Comparison of ENCODE assay signal across 9 cellular contexts in the genomic region with DNA sequence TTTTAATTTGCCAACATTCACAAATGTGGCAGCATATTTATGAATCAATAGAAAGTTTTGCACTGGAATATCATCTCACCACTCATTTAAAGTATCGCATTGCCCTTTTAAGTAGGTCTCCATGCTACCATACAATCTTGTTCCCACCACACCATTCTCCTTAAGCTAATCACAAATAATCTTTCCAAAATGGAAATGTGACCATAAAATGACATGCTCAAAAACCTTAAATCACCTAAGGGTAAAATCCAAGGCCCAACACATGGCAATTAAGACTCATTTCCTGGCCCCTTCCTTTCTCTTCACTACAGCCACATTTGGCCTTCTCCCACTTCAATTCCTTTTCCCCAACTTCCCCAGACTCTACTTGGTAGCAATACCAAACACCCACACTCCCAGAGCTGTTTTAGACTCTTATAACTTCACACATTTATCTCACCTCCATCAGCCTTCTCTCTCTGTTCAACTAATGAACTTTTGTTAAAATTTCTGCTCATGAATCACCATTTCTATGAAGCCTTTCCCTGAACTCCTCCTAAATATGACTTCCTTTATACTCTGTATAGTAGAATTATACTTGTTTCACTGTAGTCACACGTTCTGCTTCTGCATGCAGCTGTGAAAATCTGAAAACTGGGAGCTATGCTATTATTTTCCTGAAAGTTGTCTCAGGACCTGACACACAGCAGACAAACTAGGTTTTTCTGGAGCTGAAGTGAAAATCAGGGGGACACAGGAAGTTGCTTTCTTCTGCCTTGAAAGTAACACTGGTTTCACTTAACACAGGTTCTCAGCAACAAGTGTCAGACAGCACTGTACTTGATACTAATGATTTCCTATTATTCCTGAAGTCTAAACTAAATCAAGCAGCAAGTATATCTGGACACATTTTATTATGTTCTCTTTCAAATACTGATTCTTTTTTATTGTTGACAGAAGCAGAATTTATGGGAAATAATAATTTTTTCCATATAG.
DNase-seq lines count a peak whose midpoint lies in the region; ATAC-seq and TF ChIP-seq lines count a peak whose summit lies in the region.
"Had no signal": no experiment of that assay in that cellular context is flagged by ENCODE, and none has a peak within 500 bp of the region (broad histone marks: within the 10 kb centered on the region; RNA-seq: fewer than 3 reads in every experiment).

No MANE protein-coding gene starts in this region.

- TF ChIP-seq POLR2A in adrenal gland (IDR thresholded peaks at IDR 0.05), result no peak

- WGBS in adrenal gland, 4 donors, result 78 to 91% (median 82%) methylated on average over 2 of the region's 2 CpGs

- POLR2A ChIA-PET in OCI-LY7 (lab: Charles Lee), result interaction anchor here (0.6 to 2.6 kb wide), 6 partner anchors 9 to 628 kb away, joined by 3 to 7 read pairs (median 4); no protein-coding TSS in a partner anchor

- H3K36me3 Mint-ChIP-seq in activated T-cell treated with anti-CD3 and anti-CD28 coated beads, Interleukin-2, amount 50 U/mL, for 72 hours (ENCODE audit: insufficient read depth in 2 of 2), result no peaks in the 10 kb centered on the region
- no peaks in the 10 kb centered on the region for H3K36me3 Mint-ChIP-seq in Calu3 (ENCODE audit: insufficient read depth, unreplicated experiment)

- H3K9me3 Mint-ChIP-seq in activated T-cell treated with anti-CD3 and anti-CD28 coated beads, Interleukin-2, amount 50 U/mL, for 72 hours, result no peaks in the 10 kb centered on the region
- H3K9me3 Mint-ChIP-seq in Calu3 (ENCODE audit: low read depth, unreplicated experiment), result no peaks in the 10 kb centered on the region

- no peaks in the 10 kb centered on the region; the same call in 1 of the 2 replicates for H3K9me2 ChIP-seq in OCI-LY7 (ENCODE audit: insufficient read depth, low read length)

- H3K27ac ChIP-seq in OCI-LY7 (ENCODE audit: low read depth, low read length, poor library complexity, severe bottlenecking), result peak overlapping the region; percentile 4
- no peak overlapping the region for H3K27ac ChIP-seq in adrenal gland

- TF ChIP-seq CTCF in OCI-LY7 (conservative IDR thresholded peaks at IDR 0.05; ENCODE audit: low read length), result no peak
- no peak for TF ChIP-seq CTCF in adrenal gland (IDR thresholded peaks at IDR 0.05)
- no peak for TF ChIP-seq CTCF in Calu3 (IDR thresholded peaks at IDR 0.05; ENCODE audit: unreplicated experiment)

- ATAC-seq in activated T-cell treated with anti-CD3 and anti-CD28 coated beads, Interleukin-2, amount 50 U/mL, for 72 hours (replicated peaks in 1 of 2), result peak; percentile 39
- ATAC-seq in HG02798 (IDR thresholded peaks at IDR 0.05; ENCODE audit: poor library complexity, unreplicated experiment), result peak; percentile 56
- ATAC-seq in stimulated activated naive CD8-positive, alpha-beta T cell treated with anti-CD3 and anti-CD28 coated beads, Interleukin-15, Interleukin-2, amounts not matched to agents 100 U/mL and 50 U/mL, for 24 hours, result peak; percentile 58

- H3K79me2 ChIP-seq in OCI-LY7 (ENCODE audit: insufficient read depth, low read depth, low read length), result no peaks in the 10 kb centered on the region

- BruUV-seq in OCI-LY7 (replicated peaks; lab: Mats Ljungman, UMichigan) (no TSS peak), Calu3 (replicated peaks; lab: Mats Ljungman, UMichigan) (no TSS peak)

- H3K27me3 ChIP-seq in adrenal gland, result no peaks in the 10 kb centered on the region

- H3K9me3 ChIP-seq in OCI-LY7 (ENCODE audit: low read length), result no peaks in the 10 kb centered on the region
- no peaks in the 10 kb centered on the region for H3K9me3 ChIP-seq in adrenal gland (replicated peaks in 1 of 3)

- H4K20me1 ChIP-seq in OCI-LY7 (ENCODE audit: insufficient read depth, low read length), result no peaks in the 10 kb centered on the region

- H3K27me3 Mint-ChIP-seq in activated T-cell treated with anti-CD3 and anti-CD28 coated beads, Interleukin-2, amount 50 U/mL, for 72 hours (ENCODE audit: low read depth), result no peaks in the 10 kb centered on the region
- H3K27me3 Mint-ChIP-seq in Calu3 (ENCODE audit: unreplicated experiment), result no peaks in the 10 kb centered on the region

- H2AFZ ChIP-seq in OCI-LY7 (ENCODE audit: low read length), result no peak overlapping the region

- H3K4me3 Mint-ChIP-seq in activated T-cell treated with anti-CD3 and anti-CD28 coated beads, Interleukin-2, amount 50 U/mL, for 72 hours, result peak overlapping the region; percentile 41 to 73
- H3K4me3 Mint-ChIP-seq in Calu3 (ENCODE audit: low read depth, unreplicated experiment), result no peak overlapping the region

- peaks cover 34% of the 10 kb centered on the region for H3K4me1 Mint-ChIP-seq in activated T-cell treated with anti-CD3 and anti-CD28 coated beads, Interleukin-2, amount 50 U/mL, for 72 hours (ENCODE audit: low read depth)
- H3K4me1 Mint-ChIP-seq in Calu3 (ENCODE audit: low read depth, unreplicated experiment), result peaks cover 15% of the 10 kb centered on the region

- DNase-seq in activated T-cell treated with anti-CD3 and anti-CD28 coated beads, Interleukin-2, amount 50 U/mL, for 72 hours, result no peak
- DNase-seq in activated T-cell treated with anti-CD3 and anti-CD28 coated beads, Interleukin-2, amount 50 U/mL, for 48 hours, result no peak
- DNase-seq in OCI-LY7 (ENCODE audit: low spot score), result no peak
- no peak for DNase-seq in stimulated activated naive CD8-positive, alpha-beta T cell treated with anti-CD3 and anti-CD28 coated beads, Interleukin-15, Interleukin-2, amounts not matched to agents 100 U/mL and 50 U/mL, for 24 hours
- no peak for DNase-seq in adrenal gland
- DNase-seq in Calu3, result no peak
- DNase-seq in SIG-M5 (lab: John Stamatoyannopoulos, UW), result no peak
- DNase-seq: NCI-H1048 had no signal

- intact Hi-C loops in OCI-LY7 (cut with micrococcal nuclease; ENCODE audit: unreplicated experiment) (no loop called here), adrenal gland (cut with DNase I) (no loop called here), Calu3 (cut with micrococcal nuclease; ENCODE audit: unreplicated experiment) (no loop called here)

- H3K4me3 ChIP-seq in OCI-LY7 (ENCODE audit: low read depth, low read length, poor library complexity, severe bottlenecking), result no peak overlapping the region
- H3K4me3 ChIP-seq in adrenal gland, result no peak overlapping the region

- peak overlapping the region; percentile 94 for H3K27ac Mint-ChIP-seq in activated T-cell treated with anti-CD3 and anti-CD28 coated beads, Interleukin-2, amount 50 U/mL, for 72 hours
- no peak overlapping the region for H3K27ac Mint-ChIP-seq in Calu3 (ENCODE audit: unreplicated experiment)

- peak overlapping the region; percentile 1; the same call in 1 of the 2 replicates for H3K4me2 ChIP-seq in OCI-LY7 (ENCODE audit: low read length)

- H3K4me1 ChIP-seq in OCI-LY7 (ENCODE audit: insufficient read depth, low read length, poor library complexity, severe bottlenecking) (peaks cover 11% of the 10 kb centered on the region), adrenal gland (replicated peaks in 1 of 2) (peaks cover 8% of the 10 kb centered on the region in 2 donors)

- H3K36me3 ChIP-seq in OCI-LY7 (ENCODE audit: insufficient read depth, low read length) (no peaks in the 10 kb centered on the region), adrenal gland (replicated peaks in 1 of 2) (no peaks in the 10 kb centered on the region)

- CTCF ChIA-PET in OCI-LY7 (lab: Charles Lee; ENCODE audit: unreplicated experiment), result no interaction called here
- CTCF ChIA-PET in Calu3 (lab: Charles Lee), result interaction anchor here (0.7 kb wide), 1 partner anchor 91 kb away, joined by 3 read pairs; no protein-coding TSS in a partner anchor
